ENCODE assay signal across 8 cellular contexts in the genomic region with DNA sequence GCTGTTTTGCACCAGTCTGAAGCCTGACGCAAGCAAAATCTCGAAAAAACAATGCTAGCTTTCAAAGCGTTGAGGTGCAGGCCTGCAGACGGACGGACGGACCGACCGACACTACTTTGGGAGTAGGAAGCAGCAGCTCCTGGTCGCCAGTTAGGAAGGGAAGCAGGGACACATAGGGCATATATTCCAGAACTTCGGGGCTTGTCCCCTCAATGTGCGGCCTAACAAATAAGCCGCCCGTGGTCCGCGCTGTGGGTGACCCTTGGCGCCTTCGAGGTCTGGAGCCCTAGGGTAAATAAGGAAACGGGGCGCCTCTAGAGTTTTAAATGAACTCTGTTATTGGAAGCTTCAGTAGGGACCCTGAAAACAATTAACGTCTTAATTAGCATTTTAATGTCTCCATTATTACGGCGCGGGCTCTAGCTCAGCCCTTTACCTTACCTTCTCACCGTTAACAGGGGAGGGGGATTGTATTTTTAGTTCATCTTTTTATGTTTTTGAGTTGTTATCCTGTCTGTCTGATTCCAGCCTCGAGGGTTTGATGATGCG. TPM values are rescaled to one million over a fixed set of nuclear protein-coding genes. Genes with fewer than 3 reads are reported as not detected.
DNase-seq lines count a peak whose midpoint lies in the region; ATAC-seq and TF ChIP-seq lines count a peak whose summit lies in the region.

No MANE protein-coding gene starts in this region.

- H3K36me3 ChIP-seq in iPS DF 6.9 (ENCODE audit: control insufficient read depth, insufficient read depth, low read length) (no peaks in the 10 kb centered on the region), spleen (peaks cover 0 to 40% (median 13%) of the 10 kb centered on the region in 6 donors)

- H3K27ac ChIP-seq in iPS DF 6.9 (ENCODE audit: low read length): no peak overlapping the region
- H3K27ac ChIP-seq in spleen: peak overlapping the region; percentile 82 to 99 (median 98)

- DNase-seq in HFF-Myc (ENCODE audit: extremely low read depth, low read depth) (no peak), iPS DF 6.9 (ENCODE audit: low read depth, low spot score) (peak; percentile 4), spleen (peak; percentile 86), hepatic stellate cell (ENCODE audit: low spot score) (no peak), AG08395 (ENCODE audit: low spot score) (no peak)
- peak; percentile 20 to 22 for DNase-seq in activated T-cell treated with anti-CD3 and anti-CD28 coated beads, Interleukin-2, amount 50 U/mL, for 48 hours

- no CpG with 5 or more reads among the region's 26 CpGs for WGBS in iPS DF 6.9 (ENCODE audit: insufficient coverage, insufficient read length)
- WGBS in spleen, 5 donors: 8 to 13% (median 9%) methylated on average over 25 to 26 of the region's 26 CpGs

- H3K27me3 ChIP-seq in iPS DF 6.9 (ENCODE audit: control insufficient read depth, insufficient read depth, low read length) (peaks cover 41% of the 10 kb centered on the region), spleen (replicated peaks in 1 of 7) (peaks cover 0 to 59% (median 0%) of the 10 kb centered on the region in 7 donors)

- TF ChIP-seq CTCF in HFF-Myc (IDR thresholded peaks at IDR 0.05; ENCODE audit: low read depth, low read length, missing control alignments) (no peak), spleen (IDR thresholded peaks at IDR 0.05 in 8 of 11, conservative IDR thresholded peaks at IDR 0.05 in 3 of 11) (no peak)

- ATAC-seq in GM18517 (IDR thresholded peaks at IDR 0.05; ENCODE audit: unreplicated experiment) (no peak), GM18907 (IDR thresholded peaks at IDR 0.05; ENCODE audit: unreplicated experiment) (no peak)

- H3K4me3 ChIP-seq in HFF-Myc (replicated peaks; ENCODE audit: low read depth, low read length): peak overlapping the region; percentile 80
- peak overlapping the region; percentile 32; the same call in 1 of the 2 replicates for H3K4me3 ChIP-seq in iPS DF 6.9 (ENCODE audit: low read length)
- peak overlapping the region; percentile 57 to 83 (median 71) for H3K4me3 ChIP-seq in spleen

- H3K9me3 ChIP-seq in iPS DF 6.9 (ENCODE audit: control insufficient read depth, insufficient read depth, low read length) (no peaks in the 10 kb centered on the region), spleen (peaks cover 0 to 3% (median under 1%) of the 10 kb centered on the region in 8 donors)

- H3K4me1 ChIP-seq in iPS DF 6.9 (ENCODE audit: control insufficient read depth, insufficient read depth, low read length) (peaks cover 3% of the 10 kb centered on the region), spleen (peaks cover 4 to 88% (median 62%) of the 10 kb centered on the region in 6 donors)

- no peak for TF ChIP-seq POLR2A in spleen (IDR thresholded peaks at IDR 0.05)

- intact Hi-C loops in spleen (cut with DNase I; ENCODE audit: low total_unique reads): no loop called here

RNA-seq across cellular contexts. Expression of a gene that starts 1.4 kb away (rescaled TPM):
- total RNA-seq in spleen: 10 to 100 TPM; 45.9 to 74.3 (median 51.9) TPM
- polyA plus RNA-seq in spleen: 10 to 100 TPM; 57.5 to 81.1 (median 79.8) TPM

Comparison
In these comparisons a context has a peak if more than half of its experiments do, and no peak if none do; other contexts are left out.
1. DNase-seq: peak in activated T-cell treated with anti-CD3 and anti-CD28 coated beads, Interleukin-2, amount 50 U/mL, for 48 hours (2 of 2), iPS DF 6.9 (single experiment) and spleen (single experiment); none in HFF-Myc (single experiment), hepatic stellate cell (single experiment) and AG08395 (single experiment).
2. Peak in every context shown above with its lines, with median percentiles within 50 percentile points of each other: H3K4me3 ChIP-seq.